ENCODE assay signal across 8 cellular contexts in the genomic region with DNA sequence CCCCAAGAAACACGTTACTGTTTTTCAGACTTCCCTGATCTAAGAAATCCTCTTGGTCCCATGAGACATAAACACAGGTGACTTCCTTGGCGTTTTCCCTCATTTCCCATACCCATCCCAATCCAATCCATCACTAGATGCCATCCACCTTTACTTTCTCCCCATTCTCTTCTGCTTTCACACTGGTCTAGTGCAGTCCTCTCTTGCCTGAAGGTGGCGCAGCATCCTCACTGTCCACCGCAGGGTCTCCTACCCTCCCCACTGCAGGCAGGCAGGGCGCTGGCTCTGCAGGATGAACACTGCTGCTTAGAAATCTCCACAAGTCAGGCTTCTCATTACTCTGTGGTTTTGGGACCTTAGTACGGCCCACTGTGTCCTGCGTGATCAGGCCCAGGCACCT. TPM values are rescaled to one million over a fixed set of nuclear protein-coding genes. Genes with fewer than 3 reads are reported as not detected.
DNase-seq lines count a peak whose midpoint lies in the region; ATAC-seq, FAIRE-seq and TF ChIP-seq lines count a peak whose summit lies in the region.

No MANE protein-coding gene starts in this region.

- H3K4me1 ChIP-seq in DND-41 (ENCODE audit: insufficient read depth, low read length), result peaks cover 13% of the 10 kb centered on the region; the same call in 1 of the 2 replicates

- no peak overlapping the region for H3K4me2 ChIP-seq in DND-41 (ENCODE audit: insufficient read depth, low read length)

- H3K36me3 Mint-ChIP-seq in activated naive CD8-positive, alpha-beta T cell, result peaks cover 12% of the 10 kb centered on the region

- H3K4me3 Mint-ChIP-seq in activated naive CD8-positive, alpha-beta T cell, result peak overlapping the region; percentile 22

- H3K9me3 Mint-ChIP-seq in activated naive CD8-positive, alpha-beta T cell (ENCODE audit: low read depth), result no peaks in the 10 kb centered on the region

- H3K9me3 ChIP-seq in DND-41 (ENCODE audit: insufficient read depth, low read length, severe bottlenecking), result no peaks in the 10 kb centered on the region

- FAIRE-seq in frontal cortex (lab: Jason Lieb, UNC), result no peak

- H3K79me2 ChIP-seq in DND-41 (ENCODE audit: insufficient read depth, low read length), result peaks cover 100% of the 10 kb centered on the region

- ATAC-seq in DND-41 (ENCODE audit: insufficient read depth, low read depth), result peak; percentile 63
- no peak for ATAC-seq in HG03159 (IDR thresholded peaks at IDR 0.05; ENCODE audit: unreplicated experiment)

- H3K27me3 ChIP-seq in DND-41 (ENCODE audit: insufficient read depth, low read length, poor library complexity), result no peaks in the 10 kb centered on the region

- peak overlapping the region; percentile 100 for H3K27ac Mint-ChIP-seq in activated naive CD8-positive, alpha-beta T cell

- H3K27me3 Mint-ChIP-seq in activated naive CD8-positive, alpha-beta T cell, result no peaks in the 10 kb centered on the region

- no peak overlapping the region for H3K9ac ChIP-seq in DND-41 (ENCODE audit: low read depth, low read length)

- no peak overlapping the region for H3K27ac ChIP-seq in DND-41 (ENCODE audit: low read length)

- H2AFZ ChIP-seq in DND-41 (ENCODE audit: low read depth, low read length), result no peak overlapping the region

- TF ChIP-seq CTCF in DND-41 (IDR thresholded peaks at IDR 0.05; ENCODE audit: borderline replicate concordance, extremely low read depth, low read length, poor library complexity, severe bottlenecking), result peak; percentile 59

- 0 out of 2 replicates have a peak, but pooled peaks cover 12% of the 10 kb centered on the region for H3K36me3 ChIP-seq in DND-41 (ENCODE audit: insufficient read depth, low read length)

- DNase-seq in DND-41, result peak; percentile 18
- DNase-seq in NOMO-1 treated with dmso at 0.1 percent for 144 hours (lab: John Stamatoyannopoulos, UW; ENCODE audit: unreplicated experiment), result peak; percentile 54
- DNase-seq in hippocampal formation (lab: John Stamatoyannopoulos, UW), result peak; percentile 16 to 62
- peak; percentile 37 to 51 for DNase-seq in stimulated activated CD4-positive, alpha-beta T cell treated with anti-CD3 and anti-CD28 coated beads, Interleukin-4, amount 100 ng/mL, for 48 hours (ENCODE audit: low read depth in 2 of 2)
- DNase-seq in SKM-1 (lab: John Stamatoyannopoulos, UW; ENCODE audit: unreplicated experiment), result no peak
- DNase-seq in frontal cortex (ENCODE audit: low spot score in 2 of 2), result no peak

- no peak overlapping the region for H3K4me3 ChIP-seq in DND-41 (ENCODE audit: low read depth in 1 of 2, low read length in 2 of 2)

- H4K20me1 ChIP-seq in DND-41 (ENCODE audit: insufficient read depth, low read length), result peaks cover 96% of the 10 kb centered on the region

- H3K4me1 Mint-ChIP-seq in activated naive CD8-positive, alpha-beta T cell (ENCODE audit: low read depth), result peaks cover 90% of the 10 kb centered on the region

RNA-seq across cellular contexts. Expression of gene RAB7A, which starts 58.2 kb away (rescaled TPM):
- total RNA-seq in frontal cortex, result 29.8 TPM

Comparison
In these comparisons a context has a peak if more than half of its experiments do, and no peak if none do; other contexts are left out.
1. DNase-seq: peak in DND-41 (single experiment), NOMO-1 treated with dmso at 0.1 percent for 144 hours (single experiment), hippocampal formation (2 of 2) and stimulated activated CD4-positive, alpha-beta T cell treated with anti-CD3 and anti-CD28 coated beads, Interleukin-4, amount 100 ng/mL, for 48 hours (2 of 2); none in SKM-1 (single experiment) and frontal cortex (0 of 2).